ENCODE assay signal across 9 cellular contexts in genomic region chr15:42919308-42919707, GRCh38. TPM values are rescaled to one million over a fixed set of nuclear protein-coding genes. Genes with fewer than 3 reads are reported as not detected.
A peak's percentile ranks its signal among the peaks of the same experiment; 100 is the strongest.
DNase-seq lines count a peak whose midpoint lies in the region; ATAC-seq, FAIRE-seq and TF ChIP-seq lines count a peak whose summit lies in the region.
"Had no signal": no experiment of that assay in that cellular context is flagged by ENCODE, and none has a peak within 500 bp of the region (broad histone marks: within the 10 kb centered on the region; RNA-seq: fewer than 3 reads in every experiment).

No MANE protein-coding gene starts in this region.

- no peak for ATAC-seq in activated naive CD4-positive, alpha-beta T cell treated with anti-CD3 and anti-CD28 coated beads, Interleukin-2, amount 50 U/mL, for 72 hours
- no peak for ATAC-seq in right lobe of liver
- no peak for ATAC-seq in upper lobe of left lung (ENCODE audit: low FRiP score in 2 of 2)
- ATAC-seq in HG02973 (IDR thresholded peaks at IDR 0.05; ENCODE audit: unreplicated experiment): no peak
- ATAC-seq in GM18517 (IDR thresholded peaks at IDR 0.05; ENCODE audit: unreplicated experiment): no peak
- ATAC-seq in pancreas: no peak

- DNase-seq in activated naive CD4-positive, alpha-beta T cell treated with anti-CD3 and anti-CD28 coated beads, Interleukin-2, amount 10 ng/mL, durations not matched to agents 7 days and 5 days: no peak
- no peak for DNase-seq in activated naive CD4-positive, alpha-beta T cell treated with anti-CD3 and anti-CD28 coated beads, Interleukin-2, amount 50 U/mL, for 72 hours (ENCODE audit: low spot score in 2 of 2)
- no peak for DNase-seq in right lobe of liver
- DNase-seq in upper lobe of left lung: no peak
- DNase-seq in pancreas: no peak
- DNase-seq: NCI-H1436 treated with DMSO at 0.1 percent for 48 hours had no signal

- H3K27me3 ChIP-seq in right lobe of liver: no peaks in the 10 kb centered on the region
- no peaks in the 10 kb centered on the region for H3K27me3 ChIP-seq in upper lobe of left lung
- H3K27me3 ChIP-seq in pancreas: no peaks in the 10 kb centered on the region

- peaks cover 0 to 7% (median 0%) of the 10 kb centered on the region in 4 donors for H3K4me1 ChIP-seq in right lobe of liver
- peaks cover 12 to 22% (median 16%) of the 10 kb centered on the region in 4 donors for H3K4me1 ChIP-seq in upper lobe of left lung
- H3K4me1 ChIP-seq in pancreas: peaks cover 0 to 6% (median 3%) of the 10 kb centered on the region in 3 donors

- intact Hi-C loops in right lobe of liver (cut with DNase I) (no loop called here), pancreas (cut with DNase I) (no loop called here)

- no peak overlapping the region for H3K27ac Mint-ChIP-seq in activated naive CD4-positive, alpha-beta T cell treated with anti-CD3 and anti-CD28 coated beads, Interleukin-2, amount 10 ng/mL, durations not matched to agents 7 days and 5 days
- H3K27ac Mint-ChIP-seq in activated naive CD4-positive, alpha-beta T cell treated with anti-CD3 and anti-CD28 coated beads, Interleukin-2, amount 50 U/mL, for 72 hours: peak overlapping the region in 1 of 2 donors; percentile 90
- H3K27ac Mint-ChIP-seq in activated naive CD8-positive, alpha-beta T cell: peak overlapping the region; percentile 94

- peaks cover 34% of the 10 kb centered on the region for H3K4me1 Mint-ChIP-seq in activated naive CD4-positive, alpha-beta T cell treated with anti-CD3 and anti-CD28 coated beads, Interleukin-2, amount 10 ng/mL, durations not matched to agents 7 days and 5 days
- H3K4me1 Mint-ChIP-seq in activated naive CD8-positive, alpha-beta T cell (ENCODE audit: low read depth): peaks cover 43% of the 10 kb centered on the region

- H3K9me3 ChIP-seq in right lobe of liver (no peaks in the 10 kb centered on the region), upper lobe of left lung (no peaks in the 10 kb centered on the region), pancreas (no peaks in the 10 kb centered on the region)

- TF ChIP-seq CTCF in right lobe of liver (IDR thresholded peaks at IDR 0.05) (no peak), upper lobe of left lung (IDR thresholded peaks at IDR 0.05) (no peak), pancreas (IDR thresholded peaks at IDR 0.05) (no peak)

- H3K27ac ChIP-seq in right lobe of liver (no peak overlapping the region), upper lobe of left lung (peak overlapping the region in 3 of 4 donors; percentile 82 to 93 (median 92)), pancreas (peak overlapping the region in 2 of 4 donors; percentile 73 to 87)

- TF ChIP-seq EP300 in upper lobe of left lung (IDR thresholded peaks at IDR 0.05): no peak

- no peaks in the 10 kb centered on the region for H3K9me3 Mint-ChIP-seq in activated naive CD4-positive, alpha-beta T cell treated with anti-CD3 and anti-CD28 coated beads, Interleukin-2, amount 10 ng/mL, durations not matched to agents 7 days and 5 days
- no peaks in the 10 kb centered on the region for H3K9me3 Mint-ChIP-seq in activated naive CD4-positive, alpha-beta T cell treated with anti-CD3 and anti-CD28 coated beads, Interleukin-2, amount 50 U/mL, for 72 hours
- H3K9me3 Mint-ChIP-seq in activated naive CD8-positive, alpha-beta T cell (ENCODE audit: low read depth): no peaks in the 10 kb centered on the region

- peaks cover 3% of the 10 kb centered on the region for H3K36me3 Mint-ChIP-seq in activated naive CD4-positive, alpha-beta T cell treated with anti-CD3 and anti-CD28 coated beads, Interleukin-2, amount 10 ng/mL, durations not matched to agents 7 days and 5 days
- peaks cover 0 to 7% of the 10 kb centered on the region in 2 donors for H3K36me3 Mint-ChIP-seq in activated naive CD4-positive, alpha-beta T cell treated with anti-CD3 and anti-CD28 coated beads, Interleukin-2, amount 50 U/mL, for 72 hours
- H3K36me3 Mint-ChIP-seq in activated naive CD8-positive, alpha-beta T cell: no peaks in the 10 kb centered on the region

- no peaks in the 10 kb centered on the region for H3K27me3 Mint-ChIP-seq in activated naive CD4-positive, alpha-beta T cell treated with anti-CD3 and anti-CD28 coated beads, Interleukin-2, amount 10 ng/mL, durations not matched to agents 7 days and 5 days
- no peaks in the 10 kb centered on the region for H3K27me3 Mint-ChIP-seq in activated naive CD8-positive, alpha-beta T cell

- H3K36me3 ChIP-seq in right lobe of liver (no peaks in the 10 kb centered on the region), upper lobe of left lung (no peaks in the 10 kb centered on the region), pancreas (no peaks in the 10 kb centered on the region)

- no peak for FAIRE-seq in pancreas (lab: Jason Lieb, UNC)

- H3K4me3 Mint-ChIP-seq in activated naive CD4-positive, alpha-beta T cell treated with anti-CD3 and anti-CD28 coated beads, Interleukin-2, amount 10 ng/mL, durations not matched to agents 7 days and 5 days: peak overlapping the region; percentile 95
- H3K4me3 Mint-ChIP-seq in activated naive CD8-positive, alpha-beta T cell: peak overlapping the region; percentile 99

- CTCF ChIA-PET in activated naive CD4-positive, alpha-beta T cell treated with anti-CD3 and anti-CD28 coated beads, Interleukin-2, amount 10 ng/mL, durations not matched to agents 7 days and 5 days (lab: Charles Lee): interaction anchor here (0.9 kb wide), 1 partner anchor 213 kb away, joined by 3 read pairs; no protein-coding TSS in a partner anchor

- WGBS in right lobe of liver (ENCODE audit: insufficient coverage, low coverage, low lambda C conversion rate, missing lambda C conversion rate): 35% methylated on average over 2 of the region's 2 CpGs
- WGBS in upper lobe of left lung, 2 donors: 41 to 47% methylated on average over 2 of the region's 2 CpGs
- WGBS in pancreas, 2 donors: 46 to 54% methylated on average over 2 of the region's 2 CpGs

- TF ChIP-seq POLR2A in right lobe of liver (IDR thresholded peaks at IDR 0.05) (no peak), upper lobe of left lung (IDR thresholded peaks at IDR 0.05) (no peak)

- peak overlapping the region in 2 of 3 donors; percentile 86 to 96 for H3K4me3 ChIP-seq in right lobe of liver
- peak overlapping the region in 3 of 4 donors; percentile 77 to 97 (median 88) for H3K4me3 ChIP-seq in upper lobe of left lung
- H3K4me3 ChIP-seq in pancreas: peak overlapping the region in 2 of 4 donors; percentile 95 to 97

RNA-seq across cellular contexts. Expression of gene TTBK2, which starts 1.3 kb away (rescaled TPM):
- total RNA-seq in activated naive CD4-positive, alpha-beta T cell treated with anti-CD3 and anti-CD28 coated beads, Interleukin-2, amount 50 U/mL, for 72 hours: 10 to 100 TPM; 13.5 to 17.1 TPM
- total RNA-seq in right lobe of liver: 1 to 10 TPM; 4.9 to 6.8 (median 5.5) TPM
- total RNA-seq in upper lobe of left lung: 10 to 100 TPM in 5 of 6 donors, 1 to 10 TPM in 1; 8.2 to 28.3 (median 13.2) TPM
- 1 to 10 TPM; 3.4 to 8.5 (median 5.1) TPM for total RNA-seq in pancreas
- 1 to 10 TPM; 1.7 to 2.4 TPM for polyA plus RNA-seq in pancreas

Comparison
In these comparisons a context has a peak if more than half of its experiments do, and no peak if none do; other contexts are left out.
1. H3K27ac ChIP-seq: peak in upper lobe of left lung (3 of 4); none in right lobe of liver (0 of 3).